Comparison of ENCODE assay signal across 19 cellular contexts in genomic region chr11:47591764-47592163, GRCh38. TPM values are rescaled to one million over a fixed set of nuclear protein-coding genes. Genes with fewer than 3 reads are reported as not detected.
DNase-seq lines count a peak whose midpoint lies in the region; ATAC-seq, FAIRE-seq and TF ChIP-seq lines count a peak whose summit lies in the region.
"Had no signal": no experiment of that assay in that cellular context is flagged by ENCODE, and none has a peak within 500 bp of the region (broad histone marks: within the 10 kb centered on the region; RNA-seq: fewer than 3 reads in every experiment).

No MANE protein-coding gene starts in this region.

- H3K4me1 Mint-ChIP-seq in neural progenitor cell: peaks cover 34% of the 10 kb centered on the region

- peaks cover 15% of the 10 kb centered on the region for H3K27me3 Mint-ChIP-seq in neural progenitor cell (ENCODE audit: insufficient read depth, low read depth)

- in situ Hi-C loops in KBM-7 (cut with MboI; ENCODE audit: low pct_unique_long_range_greater_than_20kb, low sequenced_read_pairs): no loop called here

- no peak overlapping the region for H3K4me3 ChIP-seq in neural progenitor cell
- no peak overlapping the region for H3K4me3 ChIP-seq in smooth muscle cell

- peaks cover 20% of the 10 kb centered on the region for H3F3A ChIP-seq in neural progenitor cell (ENCODE audit: low read depth)
- H3F3A ChIP-seq in smooth muscle cell (ENCODE audit: low read depth): no peaks in the 10 kb centered on the region

- no peaks in the 10 kb centered on the region for H3K36me3 ChIP-seq in neural progenitor cell
- no peaks in the 10 kb centered on the region for H3K36me3 ChIP-seq in smooth muscle cell (ENCODE audit: low read depth)

- H3K9me3 ChIP-seq in neural progenitor cell (ENCODE audit: low read depth) (no peaks in the 10 kb centered on the region), smooth muscle cell (replicated peaks; ENCODE audit: low read depth) (no peaks in the 10 kb centered on the region)

- H3K27ac Mint-ChIP-seq in neural progenitor cell: peak overlapping the region; percentile 69
- H3K27ac Mint-ChIP-seq: activated naive CD8-positive, alpha-beta T cell treated with anti-CD3 and anti-CD28 coated beads, Interleukin-2, amount 50 U/mL, for 24 hours had no signal

- H3K4me2 ChIP-seq in neural progenitor cell (no peak overlapping the region), smooth muscle cell (no peak overlapping the region)

- no peak for TF ChIP-seq CTCF in neural progenitor cell (IDR thresholded peaks at IDR 0.05)
- TF ChIP-seq CTCF in smooth muscle cell (IDR thresholded peaks at IDR 0.05; ENCODE audit: borderline replicate concordance, insufficient read depth, poor library complexity, severe bottlenecking): no peak

- H4K20me1 ChIP-seq in neural progenitor cell (ENCODE audit: low read depth) (no peaks in the 10 kb centered on the region), smooth muscle cell (ENCODE audit: low read depth) (no peaks in the 10 kb centered on the region)

- peak overlapping the region; percentile 9 for H3K27ac ChIP-seq in caudate nucleus (ENCODE audit: low read depth, low read length)
- no peak overlapping the region for H3K27ac ChIP-seq in neural progenitor cell
- H3K27ac ChIP-seq in smooth muscle cell (ENCODE audit: low read depth): no peak overlapping the region
- H3K27ac ChIP-seq: C4-2B had no signal

- H3K9ac ChIP-seq in neural progenitor cell (no peak overlapping the region), smooth muscle cell (ENCODE audit: low read depth) (no peak overlapping the region)

- H3K79me2 ChIP-seq in neural progenitor cell (ENCODE audit: low read depth) (no peaks in the 10 kb centered on the region), smooth muscle cell (ENCODE audit: low read depth) (no peaks in the 10 kb centered on the region)

- H3K36me3 Mint-ChIP-seq in neural progenitor cell: peaks cover 6% of the 10 kb centered on the region
- H3K36me3 Mint-ChIP-seq: naive B cell had no signal

- peak; percentile 47 for FAIRE-seq in GM12891 (lab: Jason Lieb, UNC)
- FAIRE-seq: endometrium had no signal

- H3K27me3 ChIP-seq in neural progenitor cell: peaks cover 39% of the 10 kb centered on the region
- H3K27me3 ChIP-seq in smooth muscle cell (ENCODE audit: low read depth): peaks cover 45% of the 10 kb centered on the region

- H3K4me3 Mint-ChIP-seq in neural progenitor cell: no peak overlapping the region
- H3K4me3 Mint-ChIP-seq: activated naive CD8-positive, alpha-beta T cell treated with anti-CD3 and anti-CD28 coated beads, Interleukin-2, amount 50 U/mL, for 24 hours had no signal

- no peak for ATAC-seq in GM18517 (IDR thresholded peaks at IDR 0.05; ENCODE audit: unreplicated experiment)
- ATAC-seq: activated naive CD8-positive, alpha-beta T cell treated with anti-CD3 and anti-CD28 coated beads, Interleukin-2, amount 50 U/mL, for 24 hours; left ventricle myocardium superior had no signal

- TF ChIP-seq POLR2A in GM12891 (IDR thresholded peaks at IDR 0.05; ENCODE audit: low read depth, low read length): no peak

- DNase-seq in GM12891 (ENCODE audit: insufficient read length, low spot score) (no peak), KBM-7 (peak; percentile 99), caudate nucleus (lab: John Stamatoyannopoulos, UW) (no peak), neural progenitor cell (ENCODE audit: low spot score) (peak; percentile 14), 8988T (no peak), smooth muscle cell (lab: John Stamatoyannopoulos, UW; ENCODE audit: unreplicated experiment) (no peak)
- DNase-seq: activated CD4-positive, alpha-beta T cell treated with anti-CD3 and anti-CD28 coated beads for 48 hours; activated naive CD8-positive, alpha-beta T cell treated with anti-CD3 and anti-CD28 coated beads, Interleukin-2, amount 50 U/mL, for 24 hours; DMS53; foreskin melanocyte; left ventricle myocardium superior; naive B cell; NCI-H1092 treated with DMSO at 0.1 percent for 48 hours; SHP77 had no signal

- no peak overlapping the region for H2AFZ ChIP-seq in neural progenitor cell (replicated peaks)
- H2AFZ ChIP-seq in smooth muscle cell (ENCODE audit: low read depth): no peak overlapping the region

- H3K9me3 Mint-ChIP-seq in neural progenitor cell: no peaks in the 10 kb centered on the region
- H3K9me3 Mint-ChIP-seq: activated naive CD8-positive, alpha-beta T cell treated with anti-CD3 and anti-CD28 coated beads, Interleukin-2, amount 50 U/mL, for 24 hours had no signal

- WGBS in smooth muscle cell (ENCODE audit: low lambda C conversion rate): 58% methylated on average over 7 of the region's 7 CpGs

- H3K4me1 ChIP-seq in neural progenitor cell (peaks cover 9% of the 10 kb centered on the region), smooth muscle cell (ENCODE audit: low read depth) (peaks cover 8% of the 10 kb centered on the region)

TF ChIP-seq in GM12891, 5 proteins besides CTCF, POLR2A, EP300 and RAD21:
- TF ChIP-seq POU2F2 (IDR thresholded peaks at IDR 0.05; ENCODE audit: low read depth, low read length) (no peak), PAX5 (IDR thresholded peaks at IDR 0.05; ENCODE audit: insufficient read depth, low read length, severe bottlenecking) (no peak), POLR2AphosphoS5 (IDR thresholded peaks at IDR 0.05; ENCODE audit: low read depth, low read length) (no peak), SPI1 (IDR thresholded peaks at IDR 0.05; ENCODE audit: low read depth, low read length) (no peak), TAF1 (IDR thresholded peaks at IDR 0.05; ENCODE audit: low read depth, low read length) (no peak)

RNA-seq across cellular contexts. Expression of gene C1QTNF4, which starts 2.4 kb away (rescaled TPM):
- polyA plus RNA-seq in GM12891 (2012; ENCODE audit: low read depth, missing spikeins): not detected
- total RNA-seq in neural progenitor cell (ENCODE audit: low replicate concordance) (0.39 and 9.7 TPM in 2 replicates), smooth muscle cell (0.09 and 1.3 TPM in 2 replicates)
- polyA plus RNA-seq in smooth muscle cell: 0.48 and 1.0 TPM in 2 replicates
- total RNA-seq: H4, left ventricle myocardium superior had no signal

RNA-seq across cellular contexts. Expression of gene FAM180B, which starts 5.3 kb away (rescaled TPM):
- not detected for polyA plus RNA-seq in GM12891 (2012; ENCODE audit: low read depth, missing spikeins)
- total RNA-seq in neural progenitor cell (ENCODE audit: low replicate concordance) (not detected in 2 replicates), smooth muscle cell (not detected in 2 replicates)
- 0.46 TPM in 1 of 2 replicates, not detected in the other for polyA plus RNA-seq in smooth muscle cell
- total RNA-seq: cardiac septum, H4, left ventricle myocardium superior had no signal

RNA-seq across cellular contexts. Expression of gene NDUFS3, which starts 12.9 kb away (rescaled TPM):
- polyA plus RNA-seq in GM12891 (2012; ENCODE audit: low read depth, missing spikeins): 109 TPM
- 78.9 and 91.2 TPM in 2 replicates for total RNA-seq in neural progenitor cell (ENCODE audit: low replicate concordance)
- total RNA-seq in smooth muscle cell: 53.8 and 60.8 TPM in 2 replicates
- polyA plus RNA-seq in smooth muscle cell: 106 and 110 TPM in 2 replicates

RNA-seq across cellular contexts. Expression of gene KBTBD4, which starts 13.0 kb away (rescaled TPM):
- 16.9 TPM for polyA plus RNA-seq in GM12891 (2012; ENCODE audit: low read depth, missing spikeins)
- total RNA-seq in neural progenitor cell (ENCODE audit: low replicate concordance) (19.5 and 23.9 TPM in 2 replicates), smooth muscle cell (9.4 and 17.5 TPM in 2 replicates)
- polyA plus RNA-seq in smooth muscle cell: 13.7 and 14.2 TPM in 2 replicates

RNA-seq across cellular contexts. Expression of gene PTPMT1, which starts 26.4 kb away (rescaled TPM):
- polyA plus RNA-seq in GM12891 (2012; ENCODE audit: low read depth, missing spikeins): 58.2 TPM
- total RNA-seq in neural progenitor cell (ENCODE audit: low replicate concordance) (60.4 and 73.6 TPM in 2 replicates), smooth muscle cell (136 and 152 TPM in 2 replicates)
- 75.5 and 103 TPM in 2 replicates for polyA plus RNA-seq in smooth muscle cell

Comparison
In these comparisons a context has a peak if more than half of its experiments do, and no peak if none do; other contexts are left out.
1. DNase-seq: peak in KBM-7 (single experiment) and neural progenitor cell (single experiment); none in GM12891 (single experiment), caudate nucleus (0 of 61), 8988T (single experiment) and smooth muscle cell (single experiment).